ENCODE assay signal across 8 cellular contexts in genomic region chr18:58195278-58195721, GRCh38.
DNase-seq lines count a peak whose midpoint lies in the region; ATAC-seq and TF ChIP-seq lines count a peak whose summit lies in the region.

No MANE protein-coding gene starts in this region.

- H3F3A ChIP-seq in GM23248 (ENCODE audit: insufficient read depth), result no peaks in the 10 kb centered on the region

- TF ChIP-seq CTCF in MCF 10A (IDR thresholded peaks at IDR 0.05; ENCODE audit: unreplicated experiment) (no peak), lower lobe of right lung (IDR thresholded peaks at IDR 0.05) (no peak)

- intact Hi-C loops in MCF 10A (cut with micrococcal nuclease) (no loop called here), lower lobe of right lung (cut with DNase I) (no loop called here)

- H3K36me3 Mint-ChIP-seq in MCF 10A (ENCODE audit: insufficient read depth, unreplicated experiment), result no peaks in the 10 kb centered on the region

- peak overlapping the region; percentile 58 for H3K4me2 ChIP-seq in GM23248 (ENCODE audit: unreplicated experiment)

- H3K9me3 ChIP-seq in GM23248 (ENCODE audit: low read depth), result no peaks in the 10 kb centered on the region
- H3K9me3 ChIP-seq in lower lobe of right lung, result no peaks in the 10 kb centered on the region
- H3K9me3 ChIP-seq in subcutaneous abdominal adipose tissue (ENCODE audit: control insufficient read depth in 5 of 5, low read length in 5 of 5), result no peaks in the 10 kb centered on the region

- peak; percentile 87 for ATAC-seq in lower lobe of right lung

- H3K4me3 ChIP-seq in GM23248 (peak overlapping the region; percentile 55), lower lobe of right lung (peak overlapping the region; percentile 58), subcutaneous abdominal adipose tissue (ENCODE audit: low read depth in 1 of 5, low read length in 5 of 5) (peak overlapping the region; percentile 45 to 65 (median 50))

- H3K9ac ChIP-seq in GM23248 (peak overlapping the region; percentile 15; the same call in 1 of the 2 replicates), subcutaneous abdominal adipose tissue (ENCODE audit: low read length in 5 of 5) (peak overlapping the region in 3 of 5 donors; percentile 15 to 72 (median 44))

- no peaks in the 10 kb centered on the region for H3K79me2 ChIP-seq in GM23248 (ENCODE audit: insufficient read depth)

- H4K20me1 ChIP-seq in GM23248 (ENCODE audit: insufficient read depth), result no peaks in the 10 kb centered on the region

- H3K36me3 ChIP-seq in GM23248 (ENCODE audit: low read depth) (no peaks in the 10 kb centered on the region), lower lobe of right lung (no peaks in the 10 kb centered on the region), subcutaneous abdominal adipose tissue (ENCODE audit: control insufficient read depth in 5 of 5, insufficient read depth in 5 of 5, low read length in 5 of 5) (no peaks in the 10 kb centered on the region)

- no peaks in the 10 kb centered on the region for H3K27me3 Mint-ChIP-seq in MCF 10A (ENCODE audit: insufficient read depth, unreplicated experiment)

- H3K9me3 Mint-ChIP-seq in MCF 10A (ENCODE audit: unreplicated experiment), result no peaks in the 10 kb centered on the region

- 28 to 29% methylated on average over 23 of the region's 23 CpGs for WGBS in GM23248 (ENCODE audit: low coverage in 1 of 2, low lambda C conversion rate in 2 of 2, missing lambda C conversion rate in 2 of 2), 2 experiments

- H2AFZ ChIP-seq in GM23248, result peak overlapping the region; percentile 68

- H3K27me3 ChIP-seq in GM23248 (replicated peaks; ENCODE audit: insufficient read depth), result no peaks in the 10 kb centered on the region
- no peaks in the 10 kb centered on the region for H3K27me3 ChIP-seq in lower lobe of right lung (ENCODE audit: low read depth)
- no peaks in the 10 kb centered on the region for H3K27me3 ChIP-seq in subcutaneous abdominal adipose tissue (ENCODE audit: control insufficient read depth in 5 of 5, insufficient read depth in 4 of 5, low read length in 5 of 5)

- H3K4me3 Mint-ChIP-seq in MCF 10A (ENCODE audit: unreplicated experiment), result peak overlapping the region; percentile 75

- peak overlapping the region; percentile 32 for H3K27ac Mint-ChIP-seq in MCF 10A (ENCODE audit: low read depth, unreplicated experiment)

- in situ Hi-C loops in GM23248 (cut with MboI), result no loop called here

- POLR2A ChIA-PET in MCF 10A (lab: Yijun Ruan, JAX), result interaction anchor here (0.7 to 4.5 kb wide), 19 partner anchors 9 to 565 kb away, joined by 3 to 43 read pairs (median 4); no protein-coding TSS in a partner anchor

- H3K4me1 Mint-ChIP-seq in MCF 10A (ENCODE audit: insufficient read depth, unreplicated experiment), result peaks cover 23% of the 10 kb centered on the region

- BruUV-seq in MCF 10A (replicated peaks; lab: Mats Ljungman, UMichigan), result no TSS peak

- H3K9me2 ChIP-seq in GM23248 (ENCODE audit: insufficient read depth), result no peaks in the 10 kb centered on the region

- CTCF ChIA-PET in MCF 10A (lab: Yijun Ruan, JAX), result interaction anchor here (0.6 to 1.5 kb wide), 5 partner anchors 10 to 339 kb away, joined by 3 to 5 read pairs (median 4); no protein-coding TSS in a partner anchor

- peak; percentile 70 for DNase-seq in Ammon's horn (ENCODE audit: low spot score)
- DNase-seq in GM23248, result no peak
- DNase-seq in NOMO-1 treated with DMSO at 0.1 percent for 48 hours (lab: John Stamatoyannopoulos, UW; ENCODE audit: unreplicated experiment), result peak; percentile 41
- DNase-seq in MCF 10A (ENCODE audit: unreplicated experiment), result peak; percentile 38
- peak; percentile 64 for DNase-seq in lower lobe of right lung
- no peak for DNase-seq in activated gamma-delta T cell treated with Interleukin-2 at 50 U/mL for 16 hours
- DNase-seq in GDM1 (lab: John Stamatoyannopoulos, UW), result no peak

- peaks cover 23% of the 10 kb centered on the region for H3K4me1 ChIP-seq in GM23248 (ENCODE audit: insufficient read depth)
- H3K4me1 ChIP-seq in lower lobe of right lung, result peaks cover 12% of the 10 kb centered on the region
- H3K4me1 ChIP-seq in subcutaneous abdominal adipose tissue (ENCODE audit: control insufficient read depth in 5 of 5, insufficient read depth in 5 of 5, low read length in 5 of 5), result peaks cover 0 to 8% (median 8%) of the 10 kb centered on the region in 5 donors

- H3K27ac ChIP-seq in GM23248 (no peak overlapping the region), lower lobe of right lung (peak overlapping the region; percentile 54), subcutaneous abdominal adipose tissue (ENCODE audit: low read depth, low read length) (no peak overlapping the region)

Comparison
In these comparisons a context has a peak if more than half of its experiments do, and no peak if none do; other contexts are left out.
1. DNase-seq: peak in Ammon's horn (single experiment), NOMO-1 treated with DMSO at 0.1 percent for 48 hours (single experiment), MCF 10A (single experiment) and lower lobe of right lung (single experiment); none in GM23248 (single experiment), activated gamma-delta T cell treated with Interleukin-2 at 50 U/mL for 16 hours (single experiment) and GDM1 (single experiment).
2. Peak in every context shown above with its lines, with median percentiles within 50 percentile points of each other: H3K4me3 ChIP-seq.